In the genomic region with DNA sequence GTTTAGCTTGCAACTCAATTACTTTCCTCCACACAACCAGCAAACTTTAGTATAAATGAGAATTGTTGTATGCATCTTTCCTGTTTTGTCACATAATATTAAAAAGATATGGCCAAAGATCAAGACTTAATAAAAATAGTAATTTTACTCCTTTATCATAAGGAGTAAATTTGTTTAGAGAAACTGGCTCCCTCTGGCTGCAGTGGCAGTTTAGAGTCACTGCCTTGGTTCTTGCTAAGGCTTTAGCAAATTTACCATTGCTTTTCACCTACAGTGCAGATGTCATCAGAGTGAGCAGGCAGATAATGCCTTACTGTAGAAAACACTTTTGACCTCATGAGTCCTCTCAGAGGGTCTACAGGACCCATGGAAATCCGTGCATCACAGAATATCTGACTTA, we compare ENCODE assay signal across 17 cellular contexts. TPM values are rescaled to one million over a fixed set of nuclear protein-coding genes. Genes with fewer than 3 reads are reported as not detected.
DNase-seq lines count a peak whose midpoint lies in the region; ATAC-seq and TF ChIP-seq lines count a peak whose summit lies in the region.
"Had no signal": no experiment of that assay in that cellular context is flagged by ENCODE, and none has a peak within 500 bp of the region (broad histone marks: within the 10 kb centered on the region; RNA-seq: fewer than 3 reads in every experiment).

No MANE protein-coding gene starts in this region.

- no peaks in the 10 kb centered on the region for H3K9me3 ChIP-seq in mesenchymal stem cell (ENCODE audit: control insufficient read depth, low read length)
- H3K9me3 ChIP-seq: HAP-1, thoracic aorta had no signal

- no peak overlapping the region for H3K9ac ChIP-seq in mesenchymal stem cell (ENCODE audit: low read length)

- no peaks in the 10 kb centered on the region for H3K9me3 Mint-ChIP-seq in neural crest cell
- H3K9me3 Mint-ChIP-seq: activated naive CD4-positive, alpha-beta T cell treated with anti-CD3 and anti-CD28 coated beads, Interleukin-2, amount 50 U/mL, for 72 hours had no signal

- no peak overlapping the region for H2AFZ ChIP-seq in mesenchymal stem cell (ENCODE audit: low read depth, low read length)

- no peaks in the 10 kb centered on the region for H3K27me3 ChIP-seq in mesenchymal stem cell (ENCODE audit: control insufficient read depth in 1 of 2, insufficient read depth in 1 of 2, low read length in 2 of 2)

- H3K18ac ChIP-seq in mesenchymal stem cell (ENCODE audit: low read depth in 1 of 2, low read length in 2 of 2) = no peak overlapping the region

- no peak overlapping the region for H3K27ac Mint-ChIP-seq in neural crest cell (ENCODE audit: unreplicated experiment)

- WGBS in mesenchymal stem cell = 98% methylated on average over 1 of the region's 1 CpG

- no peak overlapping the region for H3K14ac ChIP-seq in mesenchymal stem cell (ENCODE audit: low read length in 2 of 2)

- H3K23ac ChIP-seq in mesenchymal stem cell (ENCODE audit: low read length in 2 of 2) = no peak overlapping the region

- ATAC-seq in GM18873 (IDR thresholded peaks at IDR 0.05; ENCODE audit: low FRiP score, unreplicated experiment) = no peak
- ATAC-seq: activated naive CD4-positive, alpha-beta T cell treated with anti-CD3 and anti-CD28 coated beads, Interleukin-2, amount 50 U/mL, for 72 hours; HepG2 had no signal

- no peak overlapping the region for H3K4me2 ChIP-seq in mesenchymal stem cell (ENCODE audit: low read length, poor library complexity, severe bottlenecking)

- peaks cover 10% of the 10 kb centered on the region for H3K4me1 ChIP-seq in mesenchymal stem cell (ENCODE audit: control insufficient read depth, insufficient read depth, low read depth, low read length)

- peaks cover 24% of the 10 kb centered on the region for H3K4me1 Mint-ChIP-seq in neural crest cell

- H2AK5ac ChIP-seq in mesenchymal stem cell (ENCODE audit: low read length, severe bottlenecking) = no peak overlapping the region

- H4K8ac ChIP-seq in mesenchymal stem cell (ENCODE audit: low read length) = no peak overlapping the region

- H3K36me3 ChIP-seq in mesenchymal stem cell (ENCODE audit: control insufficient read depth in 1 of 2, insufficient read depth in 2 of 2, low read depth in 1 of 2, low read length in 2 of 2) = peaks cover 4 to 15% of the 10 kb centered on the region in 2 experiments
- H3K36me3 ChIP-seq: HAP-1 had no signal

- H3K4ac ChIP-seq in mesenchymal stem cell (ENCODE audit: low read depth in 1 of 2, low read length in 2 of 2) = no peak overlapping the region

- H3K27ac ChIP-seq in mesenchymal stem cell (ENCODE audit: low read length, poor library complexity, severe bottlenecking) = no peak overlapping the region
- H3K27ac ChIP-seq: thoracic aorta had no signal

- no peak overlapping the region for H2BK15ac ChIP-seq in mesenchymal stem cell (ENCODE audit: low read depth, poor library complexity, severe bottlenecking)

- H2BK120ac ChIP-seq in mesenchymal stem cell (ENCODE audit: low read depth, low read length) = no peak overlapping the region

- no peak overlapping the region for H4K91ac ChIP-seq in mesenchymal stem cell (ENCODE audit: low read length)

- peaks cover 40% of the 10 kb centered on the region for H3K79me1 ChIP-seq in mesenchymal stem cell (replicated peaks; ENCODE audit: low read length, poor library complexity, severe bottlenecking)

- peak overlapping the region; percentile 13 for H3K4me3 Mint-ChIP-seq in neural crest cell

- H2BK12ac ChIP-seq in mesenchymal stem cell (ENCODE audit: low read length in 2 of 2) = no peak overlapping the region

- CTCF ChIA-PET in GM10248 (lab: Yijun Ruan, JAX) = interaction anchor here (0.7 to 1.1 kb wide), 3 partner anchors 10 to 31 kb away, joined by 3 read pairs; no protein-coding TSS in a partner anchor

- H3K4me3 ChIP-seq in mesenchymal stem cell (ENCODE audit: insufficient read depth in 1 of 2, low read depth in 1 of 2, low read length in 2 of 2) = no peak overlapping the region
- H3K4me3 ChIP-seq: HAP-1, thoracic aorta had no signal

- no peaks in the 10 kb centered on the region for H3K36me3 Mint-ChIP-seq in neural crest cell (ENCODE audit: low read depth)

- peaks cover 14% of the 10 kb centered on the region for H3K27me3 Mint-ChIP-seq in neural crest cell (ENCODE audit: low read depth)

- DNase-seq in GM10248 (ENCODE audit: extremely low spot score) (no peak), NAMALWA (ENCODE audit: low spot score) (peak; percentile 19), dermis blood vessel endothelial cell (peak; percentile 5), neural crest cell (ENCODE audit: low read depth, low spot score) (no peak), mesenchymal stem cell (no peak), NCI-H524 treated with DMSO at 0.1 percent for 48 hours (lab: John Stamatoyannopoulos, UW) (no peak)
- DNase-seq: activated CD4-positive, CD25-positive, alpha-beta regulatory T cell treated with anti-CD3 and anti-CD28 coated beads, Interleukin-2, amount 50 U/mL, for 72 hours; caudate nucleus; glutamatergic neuron; NCI-H1048; NCI-H748 treated with DMSO at 0.1 percent for 48 hours; stimulated activated CD4-positive, alpha-beta T cell treated with anti-CD3 and anti-CD28 coated beads, Interleukin-4, amount 100 ng/mL, for 24 hours had no signal

- POLR2A ChIA-PET in GM10248 (lab: Yijun Ruan, JAX) = interaction anchor here (1.0 kb wide), 1 partner anchor 596 kb away, joined by 3 read pairs; no protein-coding TSS in a partner anchor

- TF ChIP-seq CTCF in GM10248 (IDR thresholded peaks at IDR 0.05; ENCODE audit: control extremely low read depth, extremely low read depth, low read depth, missing control alignments) = peak; percentile 12
- TF ChIP-seq CTCF in neural crest cell (conservative IDR thresholded peaks at IDR 0.05) = no peak

- no peak overlapping the region for H2BK5ac ChIP-seq in mesenchymal stem cell (ENCODE audit: low read depth, low read length, poor library complexity, severe bottlenecking)

RNA-seq across cellular contexts. Expression of a gene that starts 2.6 kb away (rescaled TPM):
- total RNA-seq in dermis blood vessel endothelial cell = 43.6 and 44.1 TPM in 2 replicates
- 14.6 and 15.0 TPM in 2 replicates for total RNA-seq in neural crest cell
- 15.6 TPM for polyA plus RNA-seq in mesenchymal stem cell (2013, experiment 1 of 2)
- 17.1 TPM for polyA plus RNA-seq in mesenchymal stem cell (2013, experiment 2 of 2)

Comparison
In these comparisons a context has a peak if more than half of its experiments do, and no peak if none do; other contexts are left out.
1. DNase-seq: peak in NAMALWA (single experiment) and dermis blood vessel endothelial cell (single experiment); none in GM10248 (single experiment), neural crest cell (single experiment), mesenchymal stem cell (single experiment) and NCI-H524 treated with DMSO at 0.1 percent for 48 hours (single experiment).